In the genomic region with DNA sequence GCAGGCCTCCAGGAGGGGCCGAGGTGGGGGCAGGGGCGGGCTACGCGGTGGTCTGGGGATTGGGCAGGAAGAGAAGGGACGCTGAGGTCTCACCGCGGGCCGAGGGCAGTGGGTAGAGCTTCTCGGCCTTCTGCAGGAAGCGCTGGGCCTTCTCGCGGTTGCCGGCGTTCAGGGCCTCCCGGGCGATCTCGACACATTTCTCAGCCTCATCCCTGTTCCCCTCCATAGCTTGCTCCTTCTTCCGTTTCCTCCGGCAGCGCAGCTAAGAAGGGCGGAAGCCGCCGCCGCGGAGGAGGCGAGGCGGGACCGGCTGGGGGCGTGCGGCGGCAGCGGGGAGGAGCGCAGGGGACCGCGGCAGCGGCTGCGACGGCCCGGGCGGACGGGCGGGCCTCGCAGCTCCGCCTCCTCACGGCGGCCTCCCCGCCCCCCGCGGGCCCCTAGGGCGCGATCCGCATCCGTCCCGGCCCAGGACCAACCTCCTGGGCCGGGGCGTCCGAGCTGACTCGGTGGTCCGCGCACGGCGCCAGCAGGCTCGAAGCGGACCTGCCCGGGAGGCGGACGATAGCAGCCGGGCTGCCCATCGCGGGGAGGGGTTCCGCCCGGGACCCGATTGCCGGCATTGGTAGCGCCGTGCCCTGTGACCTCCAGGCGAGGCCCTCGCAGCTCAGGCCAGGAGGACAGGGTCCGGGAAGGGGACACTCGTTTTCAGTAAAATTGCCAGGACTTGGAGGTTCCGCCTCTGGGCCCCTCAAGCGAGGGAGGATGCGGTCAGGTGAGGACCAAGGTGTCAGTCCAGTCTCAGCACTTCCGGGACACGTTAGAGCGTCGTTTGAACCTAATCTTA, we compare ENCODE assay signal across 8 cellular contexts. TPM values are rescaled to one million over a fixed set of nuclear protein-coding genes. Genes with fewer than 3 reads are reported as not detected.
DNase-seq lines count a peak whose midpoint lies in the region; ATAC-seq and TF ChIP-seq lines count a peak whose summit lies in the region.

A gene (minus strand): TSS at position 273 of the 844 bp plus-strand sequence. CDS start 47 bp downstream, at position 226.

- peak within 1 kb of the TSS; percentile 99 for H3K27ac Mint-ChIP-seq in activated naive CD4-positive, alpha-beta T cell treated with anti-CD3 and anti-CD28 coated beads, Interleukin-2, amount 50 U/mL, for 24 hours
- peak within 1 kb of the TSS; percentile 97 for H3K27ac Mint-ChIP-seq in glutamatergic neuron (ENCODE audit: unreplicated experiment)

- WGBS in ovary, 3 donors = 1 to 2% (median 1%) methylated on average over 69 to 87 of the region's 87 CpGs
- 5% methylated on average over 87 of the region's 87 CpGs for WGBS in thymus

- peak; percentile 14 for TF ChIP-seq POLR2A in ovary (IDR thresholded peaks at IDR 0.05)

- no peaks in the 10 kb centered on the region for H3K9me3 Mint-ChIP-seq in activated naive CD4-positive, alpha-beta T cell treated with anti-CD3 and anti-CD28 coated beads, Interleukin-2, amount 50 U/mL, for 24 hours
- H3K9me3 Mint-ChIP-seq in glutamatergic neuron (ENCODE audit: unreplicated experiment) = peaks cover 6% of the 10 kb centered on the region

- H3K27ac ChIP-seq in Karpas-422 (ENCODE audit: low read length) (peak within 1 kb of the TSS; percentile 88), ovary (peak within 1 kb of the TSS; percentile 89 to 91), thymus (ENCODE audit: low read depth) (peak within 1 kb of the TSS; percentile 97)

- TF ChIP-seq CTCF in glutamatergic neuron (IDR thresholded peaks at IDR 0.05; ENCODE audit: partially characterized antibody, unreplicated experiment) (no peak), ovary (IDR thresholded peaks at IDR 0.05) (peak in 1 of 3 donors; percentile 34)

- H3K27me3 ChIP-seq in Karpas-422 (ENCODE audit: low read length) (no peaks in the 10 kb centered on the region), ovary (no peaks in the 10 kb centered on the region), thymus (ENCODE audit: control insufficient read depth, insufficient read depth) (no peaks in the 10 kb centered on the region)

- TF ChIP-seq EP300 in ovary (IDR thresholded peaks at IDR 0.05) = no peak

- no peaks in the 10 kb centered on the region for H3K27me3 Mint-ChIP-seq in activated naive CD4-positive, alpha-beta T cell treated with anti-CD3 and anti-CD28 coated beads, Interleukin-2, amount 50 U/mL, for 24 hours
- peaks cover 2% of the 10 kb centered on the region for H3K27me3 Mint-ChIP-seq in glutamatergic neuron (ENCODE audit: unreplicated experiment)

- H3K4me3 Mint-ChIP-seq in activated naive CD4-positive, alpha-beta T cell treated with anti-CD3 and anti-CD28 coated beads, Interleukin-2, amount 50 U/mL, for 24 hours = peak within 1 kb of the TSS; percentile 99
- H3K4me3 Mint-ChIP-seq in glutamatergic neuron (ENCODE audit: unreplicated experiment) = peak within 1 kb of the TSS; percentile 100

- intact Hi-C loops in ovary (cut with DNase I) = loop anchor here (2.0 to 10.0 kb wide), 3 partner anchors 54 to 384 kb away; a partner anchor contains a TSS

- peaks cover 56% of the 10 kb centered on the region for H3K4me1 ChIP-seq in Karpas-422 (ENCODE audit: low read length)
- H3K4me1 ChIP-seq in ovary (ENCODE audit: insufficient read depth) = peaks cover 3% of the 10 kb centered on the region
- peaks cover 15% of the 10 kb centered on the region for H3K4me1 ChIP-seq in thymus (ENCODE audit: control insufficient read depth, insufficient read depth, low read length)

- no peaks in the 10 kb centered on the region for H3K9me2 ChIP-seq in Karpas-422 (replicated peaks; ENCODE audit: insufficient read depth, low read length)

- H2AFZ ChIP-seq in Karpas-422 (ENCODE audit: low read length) = no peak within 1 kb of the TSS; the same call in 1 of the 2 replicates

- H3K4me3 ChIP-seq in Karpas-422 (ENCODE audit: low read length) (peak within 1 kb of the TSS; percentile 98), ovary (peak within 1 kb of the TSS; percentile 95), thymus (ENCODE audit: low read length) (peak within 1 kb of the TSS; percentile 94)

- peak within 1 kb of the TSS; percentile 98 for H3K9ac ChIP-seq in Karpas-422 (ENCODE audit: low read length)

- peak within 1 kb of the TSS; percentile 92 for H3K4me2 ChIP-seq in Karpas-422 (ENCODE audit: low read depth, low read length, poor library complexity, severe bottlenecking)

- H4K20me1 ChIP-seq in Karpas-422 (ENCODE audit: insufficient read depth, low read depth, low read length) = peaks cover 11% of the 10 kb centered on the region; the same call in 1 of the 2 replicates

- peaks cover 45% of the 10 kb centered on the region for H3K36me3 ChIP-seq in Karpas-422 (ENCODE audit: insufficient read depth, low read length)
- H3K36me3 ChIP-seq in ovary = no peaks in the 10 kb centered on the region
- no peaks in the 10 kb centered on the region for H3K36me3 ChIP-seq in thymus (ENCODE audit: control insufficient read depth, insufficient read depth)

- H3K79me2 ChIP-seq in Karpas-422 (ENCODE audit: low read length) = peaks cover 75% of the 10 kb centered on the region

- H3K9me3 ChIP-seq in Karpas-422 (ENCODE audit: low read length) (no peaks in the 10 kb centered on the region), ovary (no peaks in the 10 kb centered on the region), thymus (ENCODE audit: control insufficient read depth) (no peaks in the 10 kb centered on the region)

- peak; percentile 82 for DNase-seq in EL
- peak; percentile 94 for DNase-seq in Karpas-422
- DNase-seq in SKM-1 (lab: John Stamatoyannopoulos, UW; ENCODE audit: unreplicated experiment) = peak; percentile 45
- peak; percentile 77 for DNase-seq in glutamatergic neuron
- DNase-seq in ovary = peak; percentile 61 to 83 (median 74)

- peaks cover 11% of the 10 kb centered on the region for H3K36me3 Mint-ChIP-seq in activated naive CD4-positive, alpha-beta T cell treated with anti-CD3 and anti-CD28 coated beads, Interleukin-2, amount 50 U/mL, for 24 hours
- no peaks in the 10 kb centered on the region for H3K36me3 Mint-ChIP-seq in glutamatergic neuron (ENCODE audit: unreplicated experiment)

- H3K4me1 Mint-ChIP-seq in activated naive CD4-positive, alpha-beta T cell treated with anti-CD3 and anti-CD28 coated beads, Interleukin-2, amount 50 U/mL, for 24 hours = peaks cover 55% of the 10 kb centered on the region
- peaks cover 7% of the 10 kb centered on the region for H3K4me1 Mint-ChIP-seq in glutamatergic neuron (ENCODE audit: low read depth, unreplicated experiment)

- ATAC-seq in GM21723 (IDR thresholded peaks at IDR 0.05; ENCODE audit: unreplicated experiment) = peak; percentile 49

RNA-seq across cellular contexts. Expression of the gene that starts here (rescaled TPM):
- total RNA-seq in Karpas-422 (2014; rRNA removed; shearing (Covaris generic); ENCODE audit: low replicate concordance) = 28.9 and 65.8 TPM in 2 replicates
- total RNA-seq in glutamatergic neuron (ENCODE audit: unreplicated experiment) (35.9 TPM), ovary (10 to 100 TPM; 24.0 to 47.8 (median 38.4) TPM)
- polyA plus RNA-seq in ovary (10 to 100 TPM; 10.5 to 15.2 TPM), thymus (18.5 TPM)

Comparison
In these comparisons a context has a peak if more than half of its experiments do, and no peak if none do; other contexts are left out.
1. Peak in every context shown above with its lines: DNase-seq, ATAC-seq, H3K4me3 ChIP-seq and H3K27ac ChIP-seq.